15 cellular contexts compared by ENCODE assay signal in genomic region chr10:92011560-92012214, GRCh38.
A peak's percentile ranks its signal among the peaks of the same experiment; 100 is the strongest.
DNase-seq lines count a peak whose midpoint lies in the region; ATAC-seq, FAIRE-seq and TF ChIP-seq lines count a peak whose summit lies in the region.
"Had no signal": no experiment of that assay in that cellular context is flagged by ENCODE, and none has a peak within 500 bp of the region (broad histone marks: within the 10 kb centered on the region; RNA-seq: fewer than 3 reads in every experiment).

No MANE protein-coding gene starts in this region.

- TF ChIP-seq CTCF in A549 (IDR thresholded peaks at IDR 0.05), result no peak
- TF ChIP-seq CTCF in foreskin keratinocyte (conservative IDR thresholded peaks at IDR 0.05), result no peak
- no peak for TF ChIP-seq CTCF in GM13976 (IDR thresholded peaks at IDR 0.05; ENCODE audit: borderline replicate concordance, control extremely low read depth, extremely low read depth, insufficient read depth, missing control alignments)
- no peak for TF ChIP-seq CTCF in H9 (conservative IDR thresholded peaks at IDR 0.05)

- H2AFZ ChIP-seq in H9 (ENCODE audit: low read length), result no peak overlapping the region

- in situ Hi-C loops in GM13976 (cut with MboI; ENCODE audit: low sequenced_read_pairs, unreplicated experiment), result no loop called here

- peak overlapping the region in 1 of 2 experiments; percentile 47; a peak in 2 of 6 replicates for H3K27ac ChIP-seq in A549
- H3K27ac ChIP-seq in foreskin keratinocyte, result no peak overlapping the region
- no peak overlapping the region for H3K27ac ChIP-seq in H9 (ENCODE audit: insufficient read length, low read depth, low read length)
- H3K27ac ChIP-seq: body of pancreas, thyroid gland had no signal

- no peaks in the 10 kb centered on the region for H3K27me3 Mint-ChIP-seq in H9 (ENCODE audit: low read depth)
- H3K27me3 Mint-ChIP-seq: activated B cell treated with CpG ODN at 0.5 μM for 24 hours; CD4-positive, alpha-beta memory T cell; naive thymus-derived CD8-positive, alpha-beta T cell had no signal

- no peak overlapping the region for H2BK5ac ChIP-seq in H9 (ENCODE audit: insufficient read length, low read length)

- H3K23me2 ChIP-seq in H9 (ENCODE audit: insufficient read length, low read depth, low read length, poor library complexity, severe bottlenecking), result no peaks in the 10 kb centered on the region

- H3K9ac ChIP-seq in H9 (ENCODE audit: extremely low read depth, insufficient read length, low read length), result no peak overlapping the region

- H4K20me1 ChIP-seq in H9 (ENCODE audit: control insufficient read depth, insufficient read depth, insufficient read length), result no peaks in the 10 kb centered on the region

- H2BK20ac ChIP-seq in H9 (ENCODE audit: low read depth, low read length, poor library complexity, severe bottlenecking), result no peak overlapping the region

- H3K36me3 Mint-ChIP-seq in H9 (ENCODE audit: insufficient read depth in 1 of 3, low read depth in 3 of 3), result peaks cover 18 to 70% (median 52%) of the 10 kb centered on the region in 3 experiments

- H3K4ac ChIP-seq in H9 (ENCODE audit: low read depth, low read length), result no peak overlapping the region

- no peak overlapping the region for H2BK15ac ChIP-seq in H9 (ENCODE audit: low read depth, low read length)

- FAIRE-seq in A549 (lab: Jason Lieb, UNC) (peak; percentile 81), TTC549 (lab: Jason Lieb, UNC) (peak; percentile 13)

- no peak overlapping the region for H3K14ac ChIP-seq in H9 (ENCODE audit: insufficient read depth, low read length)

- no peaks in the 10 kb centered on the region for H3K4me1 Mint-ChIP-seq in H9
- H3K4me1 Mint-ChIP-seq: activated B cell treated with CpG ODN at 0.5 μM for 24 hours had no signal

- no peaks in the 10 kb centered on the region for H3K9me3 Mint-ChIP-seq in H9
- H3K9me3 Mint-ChIP-seq: activated B cell treated with CpG ODN at 0.5 μM for 24 hours; CD4-positive, alpha-beta memory T cell; naive thymus-derived CD8-positive, alpha-beta T cell had no signal

- no peak overlapping the region for H2AK5ac ChIP-seq in H9 (ENCODE audit: insufficient read length, low read length)

- H3K4me1 ChIP-seq in A549 (peaks cover 9% of the 10 kb centered on the region), foreskin keratinocyte (peaks cover 4% of the 10 kb centered on the region), H9 (ENCODE audit: insufficient read depth, low read length) (no peaks in the 10 kb centered on the region)
- H3K4me1 ChIP-seq: body of pancreas, thyroid gland had no signal

- no peak overlapping the region for H3T11ph ChIP-seq in H9 (ENCODE audit: low read length)

- H3K4me2 ChIP-seq in A549 (peak overlapping the region; percentile 40), H9 (ENCODE audit: insufficient read depth, insufficient read length, low read length) (no peak overlapping the region)

- CTCF ChIA-PET in A549 (lab: Yijun Ruan, JAX), result no interaction called here

- H3K18ac ChIP-seq in H9 (ENCODE audit: insufficient read length, low read depth, low read length), result no peak overlapping the region

- H3K9me3 ChIP-seq in A549 (no peaks in the 10 kb centered on the region), H9 (ENCODE audit: control insufficient read depth, low read depth, low read length) (no peaks in the 10 kb centered on the region)
- H3K9me3 ChIP-seq: body of pancreas, thyroid gland had no signal

- H3K56ac ChIP-seq in H9 (ENCODE audit: insufficient read length, low read depth, low read length), result no peak overlapping the region

- H4K8ac ChIP-seq in H9 (replicated peaks; ENCODE audit: insufficient read length, low read depth, low read length), result no peak overlapping the region

- TF ChIP-seq POLR2A in A549 (IDR thresholded peaks at IDR 0.05; ENCODE audit: low read length), result no peak

- no peak for TF ChIP-seq EP300 in A549 (IDR thresholded peaks at IDR 0.05)

- 34% methylated on average over 2 of the region's 2 CpGs for WGBS in A549 (ENCODE audit: missing lambda C conversion rate)
- WGBS in H9 (ENCODE audit: extremely low coverage, insufficient read length, low lambda C conversion rate), result 100% methylated on average over 1 of the region's 2 CpGs

- H4K5ac ChIP-seq in H9 (ENCODE audit: insufficient read length, low read depth, low read length), result no peak overlapping the region

- H3K79me2 ChIP-seq in H9 (ENCODE audit: insufficient read depth, low read length), result no peaks in the 10 kb centered on the region

- H3K79me1 ChIP-seq in H9 (ENCODE audit: insufficient read depth, low read depth, low read length, poor library complexity, severe bottlenecking), result no peaks in the 10 kb centered on the region

- no peak overlapping the region for H4K91ac ChIP-seq in H9 (ENCODE audit: insufficient read length, low read depth, low read length)

- H3K4me3 ChIP-seq in A549, result no peak overlapping the region
- H3K4me3 ChIP-seq: body of pancreas, thyroid gland had no signal

- H3K27ac Mint-ChIP-seq in H9, result no peak overlapping the region
- H3K27ac Mint-ChIP-seq: activated B cell treated with CpG ODN at 0.5 μM for 24 hours had no signal

- H2BK12ac ChIP-seq in H9 (ENCODE audit: insufficient read length, low read depth, low read length), result no peak overlapping the region

- H3K27me3 ChIP-seq in foreskin keratinocyte, result no peaks in the 10 kb centered on the region
- no peaks in the 10 kb centered on the region for H3K27me3 ChIP-seq in H9 (ENCODE audit: insufficient read depth, low read length)
- H3K27me3 ChIP-seq: body of pancreas, thyroid gland had no signal

- no peak overlapping the region for H3K4me3 Mint-ChIP-seq in H9
- H3K4me3 Mint-ChIP-seq: activated B cell treated with CpG ODN at 0.5 μM for 24 hours; CD4-positive, alpha-beta memory T cell; naive thymus-derived CD8-positive, alpha-beta T cell had no signal

- POLR2A ChIA-PET in A549 (lab: Yijun Ruan, JAX), result interaction anchor here (0.7 kb wide), 1 partner anchor 88 kb away, joined by 4 read pairs; the partner anchor contains the start of gene BTAF1

- DNase-seq in A549 (ENCODE audit: low read depth in 1 of 2, low spot score in 1 of 2) (peak; percentile 57 to 62), HCEC 1CT (peak; percentile 75), foreskin keratinocyte (peak; percentile 57 to 78), GM13976 (ENCODE audit: low spot score) (no peak), H9 (no peak)
- no peak for DNase-seq in stimulated activated CD4-positive, alpha-beta T cell treated with anti-CD3 and anti-CD28 coated beads, Interleukin-4, amount 100 ng/mL, for 1 hour
- DNase-seq: activated B cell treated with CpG ODN at 0.5 μM for 24 hours; body of pancreas; CD4-positive, alpha-beta memory T cell; hippocampal formation; naive thymus-derived CD8-positive, alpha-beta T cell; stimulated activated CD4-positive, alpha-beta T cell treated with anti-CD3 and anti-CD28 coated beads, Interleukin-2, amount 100 ng/mL, for 24 hours; thyroid gland had no signal

- no peak overlapping the region for H3K23ac ChIP-seq in H9 (ENCODE audit: insufficient read length, low read depth, low read length)

- no peak overlapping the region for H2BK120ac ChIP-seq in H9 (ENCODE audit: low read depth, low read length, poor library complexity, severe bottlenecking)

- no peak for TF ChIP-seq RAD21 in A549 (conservative IDR thresholded peaks at IDR 0.05 in 1 of 2, IDR thresholded peaks at IDR 0.05 in 1 of 2)

- ATAC-seq in A549, result peak; percentile 97 to 99
- peak; percentile 100 for ATAC-seq in foreskin keratinocyte
- ATAC-seq in HG03045 (IDR thresholded peaks at IDR 0.05; ENCODE audit: unreplicated experiment), result no peak
- ATAC-seq: body of pancreas; naive thymus-derived CD8-positive, alpha-beta T cell had no signal

TF ChIP-seq in A549, 52 proteins besides CTCF, POLR2A, EP300 and RAD21:
- TF ChIP-seq JUNB (IDR thresholded peaks at IDR 0.05), result peak; percentile 69
- peak; percentile 28 for TF ChIP-seq MAFK (IDR thresholded peaks at IDR 0.05; ENCODE audit: partially characterized antibody)
- TF ChIP-seq CBX8 (IDR thresholded peaks at IDR 0.05), result no peak
- TF ChIP-seq E2F6 (IDR thresholded peaks at IDR 0.05; ENCODE audit: borderline replicate concordance, low read depth), result peak; percentile 32; the same call in 1 of the 2 replicates
- peak; percentile 84 for TF ChIP-seq FOSL2 (IDR thresholded peaks at IDR 0.05)
- peak; percentile 92 for TF ChIP-seq FOSL2 (CRISPR knock-in tag; IDR thresholded peaks at IDR 0.05)
- peak; percentile 62 for TF ChIP-seq MAX (IDR thresholded peaks at IDR 0.05)

Comparison
In these comparisons a context has a peak if more than half of its experiments do, and no peak if none do; other contexts are left out.
1. DNase-seq: peak in A549 (2 of 2), HCEC 1CT (single experiment) and foreskin keratinocyte (2 of 2); none in GM13976 (single experiment), stimulated activated CD4-positive, alpha-beta T cell treated with anti-CD3 and anti-CD28 coated beads, Interleukin-4, amount 100 ng/mL, for 1 hour (single experiment) and H9 (single experiment).